ENCODE assay signal across 1 cellular context in the genomic region with DNA sequence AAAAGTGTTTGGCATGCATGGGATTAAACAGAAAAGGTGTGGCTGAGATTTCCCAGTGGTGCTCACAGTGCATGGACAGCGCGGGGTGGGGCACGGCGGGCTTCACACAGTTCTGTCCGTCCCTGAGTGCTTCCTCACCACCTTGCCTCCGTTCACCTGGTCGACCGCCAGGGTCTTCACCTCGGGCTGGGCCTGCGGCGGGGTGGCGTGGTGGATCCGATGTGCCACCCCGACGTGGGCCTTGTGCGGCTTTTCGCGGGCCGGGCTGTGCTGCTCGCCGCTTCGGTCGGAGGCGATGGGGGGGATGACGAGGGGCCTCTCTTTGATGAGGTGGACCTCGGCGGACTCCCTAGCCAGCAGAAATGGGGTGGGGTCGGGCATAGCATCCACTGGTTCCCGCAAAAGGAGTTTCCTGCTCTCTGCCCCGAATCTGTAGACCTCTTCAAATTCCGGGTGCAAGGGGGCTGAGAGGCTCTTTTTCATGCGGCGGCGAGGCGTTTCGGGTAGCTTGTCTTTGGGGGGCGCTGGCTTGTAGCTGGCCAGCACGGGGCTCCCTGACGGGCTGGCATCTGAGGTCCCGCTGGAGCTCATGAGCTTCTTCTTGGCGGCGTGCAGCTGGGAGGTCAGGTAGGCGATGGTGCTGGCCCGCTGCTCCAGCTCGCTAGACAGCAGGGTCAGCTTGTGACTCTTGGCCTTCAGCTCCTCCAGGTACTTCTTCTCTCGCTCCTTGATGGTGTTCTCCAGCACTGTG.
TF ChIP-seq lines count a peak whose summit lies in the region.

No MANE protein-coding gene starts in this region.

TF ChIP-seq in GM12878, 131 proteins besides CTCF, POLR2A, EP300 and RAD21:
- TF ChIP-seq ASH2L (IDR thresholded peaks at IDR 0.05; ENCODE audit: borderline replicate concordance, low read depth) (no peak), ZZZ3 (IDR thresholded peaks at IDR 0.05; ENCODE audit: control insufficient read depth, insufficient read length, low read depth) (no peak), BRCA1 (IDR thresholded peaks at IDR 0.05; ENCODE audit: low read depth, low read length) (no peak)
